11 cellular contexts compared by ENCODE assay signal in the genomic region with DNA sequence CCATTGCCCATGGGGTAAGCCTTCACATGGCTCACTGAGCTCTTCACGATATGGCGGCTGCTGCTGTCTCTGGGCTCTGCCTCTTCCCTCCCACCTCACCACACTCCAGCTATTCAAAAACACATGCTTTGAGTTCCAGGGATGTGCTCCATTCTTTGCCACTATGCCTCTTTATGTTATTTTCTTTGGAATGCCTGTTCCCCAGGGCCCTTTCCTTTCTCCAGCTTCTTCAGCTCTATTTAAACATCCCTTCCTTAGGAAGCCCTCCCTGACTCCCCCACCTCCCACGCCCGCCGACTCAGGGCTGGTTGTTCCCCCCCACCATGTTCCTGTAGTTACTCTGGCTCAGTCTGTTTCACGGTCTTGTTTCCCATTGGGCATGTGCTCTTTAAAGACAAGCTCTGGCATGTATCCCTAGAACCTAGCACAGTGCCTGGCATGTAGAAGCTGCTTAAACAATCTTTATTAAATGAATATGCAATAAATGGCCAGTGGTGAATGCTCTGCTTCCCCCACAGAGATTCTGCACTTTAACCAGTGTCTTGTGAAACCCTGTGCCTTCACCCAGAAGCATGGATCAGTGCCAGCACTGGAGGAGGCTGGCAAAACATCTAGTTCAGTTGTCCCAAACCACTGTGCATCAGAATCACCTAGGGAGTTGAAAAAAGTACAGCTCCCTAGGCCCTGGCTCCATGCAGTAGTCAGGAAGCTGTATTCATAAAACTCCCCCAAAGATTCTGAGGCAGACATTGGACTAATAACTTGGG. TPM values are rescaled to one million over a fixed set of nuclear protein-coding genes. Genes with fewer than 3 reads are reported as not detected.
DNase-seq lines count a peak whose midpoint lies in the region; ATAC-seq and TF ChIP-seq lines count a peak whose summit lies in the region.
"Had no signal": no experiment of that assay in that cellular context is flagged by ENCODE, and none has a peak within 500 bp of the region (broad histone marks: within the 10 kb centered on the region; RNA-seq: fewer than 3 reads in every experiment).

No MANE protein-coding gene starts in this region.

- 0 out of 2 replicates have a peak, but pooled peaks cover 2% of the 10 kb centered on the region for H3K9me2 ChIP-seq in GM23338 (ENCODE audit: insufficient read depth)

- H3K4me3 Mint-ChIP-seq in GM23338: no peak overlapping the region; the same call in 2 of the 3 replicates
- no peak overlapping the region for H3K4me3 Mint-ChIP-seq in T-cell

- POLR2A ChIA-PET in T-cell (lab: Charles Lee): no interaction called here

- no peaks in the 10 kb centered on the region for H4K20me1 ChIP-seq in GM23338 (replicated peaks; ENCODE audit: insufficient read depth)

- 0 out of 2 replicates have a peak overlapping the region, but pooled peaks have one; percentile 4 for H2AFZ ChIP-seq in GM23338

- CTCF ChIA-PET in T-cell (lab: Charles Lee): interaction anchor here in 1 of 2 donors (1.2 kb wide), 1 partner anchor 11 kb away, joined by 7 read pairs; no protein-coding TSS in a partner anchor

- DNase-seq in GM23338 (ENCODE audit: low spot score) (peak; percentile 47), cardiac fibroblast (ENCODE audit: low read depth in 2 of 2) (peak; percentile 69 to 80), myocyte (ENCODE audit: low read depth) (peak; percentile 55), activated T-cell treated with anti-CD3 and anti-CD28 coated beads for 4 hours (no peak), T-cell (no peak)
- DNase-seq: activated CD4-positive, CD25-positive, alpha-beta regulatory T cell treated with anti-CD3 and anti-CD28 coated beads, Interleukin-2, amount 50 U/mL, for 72 hours; COR-L47; foreskin melanocyte; stimulated activated CD4-positive, alpha-beta T cell treated with anti-CD3 and anti-CD28 coated beads, Interleukin-4, amount 100 ng/mL, for 24 hours; transverse colon had no signal

- no peaks in the 10 kb centered on the region for H3K36me3 Mint-ChIP-seq in GM23338 (ENCODE audit: low read depth)
- no peaks in the 10 kb centered on the region for H3K36me3 Mint-ChIP-seq in T-cell

- no peak overlapping the region for H3K4me3 ChIP-seq in GM23338
- no peak overlapping the region for H3K4me3 ChIP-seq in cardiac fibroblast (replicated peaks in 1 of 2; ENCODE audit: low read depth in 2 of 2, low read length in 2 of 2)
- H3K4me3 ChIP-seq: transverse colon had no signal

- no peaks in the 10 kb centered on the region for H3K27me3 ChIP-seq in GM23338 (ENCODE audit: insufficient read depth)
- H3K27me3 ChIP-seq: transverse colon had no signal

- no peaks in the 10 kb centered on the region for H3K79me2 ChIP-seq in GM23338 (replicated peaks; ENCODE audit: insufficient read depth)

- TF ChIP-seq CTCF in GM23338 (conservative IDR thresholded peaks at IDR 0.05; ENCODE audit: low read depth in 2 of 2) (no peak), cardiac fibroblast (IDR thresholded peaks at IDR 0.05; ENCODE audit: low read depth, low read length) (no peak)

- ATAC-seq in GM23338 (peak; percentile 42), GM21723 (IDR thresholded peaks at IDR 0.05; ENCODE audit: unreplicated experiment) (no peak), T-cell (replicated peaks in 1 of 4) (no peak)

- H3K4me1 Mint-ChIP-seq in GM23338 (peaks cover 31% of the 10 kb centered on the region), T-cell (peaks cover 14 to 30% (median 18%) of the 10 kb centered on the region in 3 donors)

- H3K27ac ChIP-seq in GM23338 (ENCODE audit: low read depth): no peak overlapping the region

- H3K4me2 ChIP-seq in GM23338: no peak overlapping the region

- H3F3A ChIP-seq in GM23338 (replicated peaks; ENCODE audit: low read depth): no peaks in the 10 kb centered on the region

- H3K4me1 ChIP-seq in GM23338 (ENCODE audit: insufficient read depth): 0 out of 2 replicates have a peak, but pooled peaks cover 3% of the 10 kb centered on the region

- no peaks in the 10 kb centered on the region for H3K36me3 ChIP-seq in GM23338 (ENCODE audit: insufficient read depth)
- H3K36me3 ChIP-seq: transverse colon had no signal

- no peak overlapping the region; the same call in 1 of the 2 replicates for H3K27ac Mint-ChIP-seq in GM23338
- H3K27ac Mint-ChIP-seq in T-cell: no peak overlapping the region

- H3K27me3 Mint-ChIP-seq in GM23338 (ENCODE audit: insufficient read depth, low read depth, poor library complexity) (peaks cover 12% of the 10 kb centered on the region), T-cell (no peaks in the 10 kb centered on the region)

- no peaks in the 10 kb centered on the region; the same call in 2 of the 3 replicates for H3K9me3 Mint-ChIP-seq in GM23338
- no peaks in the 10 kb centered on the region for H3K9me3 Mint-ChIP-seq in T-cell

TF ChIP-seq in GM23338, 12 proteins besides CTCF, POLR2A, EP300 and RAD21 (continues in another document):
- TF ChIP-seq EZH2phosphoT487 (IDR thresholded peaks at IDR 0.05; ENCODE audit: unreplicated experiment): no peak
- TF ChIP-seq ZNF331 (CRISPR knock-in tag; IDR thresholded peaks at IDR 0.05; ENCODE audit: low read depth): no peak

RNA-seq across cellular contexts. Expression of gene MYCBPAP, which starts 6.9 kb away (rescaled TPM):
- total RNA-seq in GM23338 (2014; rRNA removed; shearing (Covaris generic)): 0.63 and 4.6 TPM in 2 replicates
- polyA plus RNA-seq in GM23338 (2016; fragmentation: Nextera tagmentation; extraction: Ambion mirVana): 1.7 and 1.8 TPM in 2 replicates
- total RNA-seq in myocyte (0.35 and 0.52 TPM in 2 replicates), T-cell (1 to 10 TPM in 4 of 5 donors, under 1 TPM in 1; 0.92 to 6.9 (median 4.7) TPM)
- polyA plus RNA-seq in myocyte (2012): 0.77 TPM

RNA-seq across cellular contexts. Expression of gene EPN3, which starts 17.4 kb away (rescaled TPM):
- 7.7 and 13.7 TPM in 2 replicates for total RNA-seq in GM23338 (2014; rRNA removed; shearing (Covaris generic))
- polyA plus RNA-seq in GM23338 (2016; fragmentation: Nextera tagmentation; extraction: Ambion mirVana): 2.2 and 2.3 TPM in 2 replicates
- total RNA-seq in myocyte (not detected in 2 replicates), T-cell (under 1 TPM in 2 of 5 donors, not detected in 3; 0.08 to 0.44 TPM)
- polyA plus RNA-seq in myocyte (2012): not detected

RNA-seq across cellular contexts. Expression of gene SPATA20, which starts 31.9 kb away (rescaled TPM):
- 17.4 and 32.7 TPM in 2 replicates for total RNA-seq in GM23338 (2014; rRNA removed; shearing (Covaris generic))
- polyA plus RNA-seq in GM23338 (2016; fragmentation: Nextera tagmentation; extraction: Ambion mirVana): 12.5 and 13.8 TPM in 2 replicates
- total RNA-seq in myocyte (45.9 and 50.3 TPM in 2 replicates), T-cell (10 to 100 TPM in 4 of 5 donors, 1 to 10 TPM in 1; 8.9 to 25.7 (median 20.3) TPM)
- 39.6 TPM for polyA plus RNA-seq in myocyte (2012)

RNA-seq across cellular contexts. Expression of gene RSAD1, which starts 36.5 kb away (rescaled TPM):
- total RNA-seq in GM23338 (2014; rRNA removed; shearing (Covaris generic)): 27.5 and 28.7 TPM in 2 replicates
- polyA plus RNA-seq in GM23338 (2016; fragmentation: Nextera tagmentation; extraction: Ambion mirVana): 16.5 and 18.4 TPM in 2 replicates
- total RNA-seq in myocyte: 34.2 and 39.3 TPM in 2 replicates
- polyA plus RNA-seq in myocyte (2012): 27.5 TPM
- 10 to 100 TPM; 61.2 to 80.9 (median 73.2) TPM for total RNA-seq in T-cell

RNA-seq across cellular contexts. Expression of gene CACNA1G, which starts 45.4 kb away (rescaled TPM):
- total RNA-seq in GM23338 (2014; rRNA removed; shearing (Covaris generic)): 3.6 and 5.1 TPM in 2 replicates
- polyA plus RNA-seq in GM23338 (2016; fragmentation: Nextera tagmentation; extraction: Ambion mirVana): 1.1 and 1.4 TPM in 2 replicates
- total RNA-seq in myocyte (0.03 and 0.10 TPM in 2 replicates), T-cell (not detected)
- polyA plus RNA-seq in myocyte (2012): 0.15 TPM

Comparison
In these comparisons a context has a peak if more than half of its experiments do, and no peak if none do; other contexts are left out.
1. DNase-seq: peak in GM23338 (single experiment), cardiac fibroblast (2 of 2) and myocyte (single experiment); none in activated T-cell treated with anti-CD3 and anti-CD28 coated beads for 4 hours (single experiment) and T-cell (0 of 34).